18 cellular contexts compared by ENCODE assay signal in genomic region chr9:93672622-93673270, GRCh38.
A peak's percentile ranks its signal among the peaks of the same experiment; 100 is the strongest.
DNase-seq lines count a peak whose midpoint lies in the region; ATAC-seq and TF ChIP-seq lines count a peak whose summit lies in the region.
"Had no signal": no experiment of that assay in that cellular context is flagged by ENCODE, and none has a peak within 500 bp of the region (broad histone marks: within the 10 kb centered on the region; RNA-seq: fewer than 3 reads in every experiment).

No MANE protein-coding gene starts in this region.

- H3K4me3 ChIP-seq in colonic mucosa (no peak overlapping the region), mucosa of descending colon (no peak overlapping the region)
- H3K4me3 ChIP-seq: cardiac muscle cell, GM23248, heart left ventricle, SJCRH30 had no signal

- TF ChIP-seq CTCF in colonic mucosa (IDR thresholded peaks at IDR 0.05) (no peak), mucosa of descending colon (IDR thresholded peaks at IDR 0.05) (no peak)

- no peak overlapping the region for H3K9ac ChIP-seq in colonic mucosa (ENCODE audit: low read depth in 2 of 2, low read length in 2 of 2)
- H3K9ac ChIP-seq: GM23248 had no signal

- ATAC-seq in activated naive CD4-positive, alpha-beta T cell treated with anti-CD3 and anti-CD28 coated beads, Interleukin-2, amount 50 U/mL, for 72 hours: peak; percentile 7 to 30
- ATAC-seq in sciatic nerve: no peak
- no peak for ATAC-seq in GM21737 (IDR thresholded peaks at IDR 0.05; ENCODE audit: unreplicated experiment)
- no peak for ATAC-seq in mucosa of descending colon
- ATAC-seq: activated naive CD8-positive, alpha-beta T cell treated with anti-CD3 and anti-CD28 coated beads, Interleukin-2, amount 50 U/mL, for 24 hours had no signal

- H3K9me3 ChIP-seq in colonic mucosa (no peaks in the 10 kb centered on the region), mucosa of descending colon (no peaks in the 10 kb centered on the region)
- H3K9me3 ChIP-seq: heart left ventricle, SJCRH30 had no signal

- CTCF ChIA-PET in HEK293T (lab: Yijun Ruan, JAX): no interaction called here

- POLR2A ChIA-PET in HEK293T (lab: Yijun Ruan, JAX): no interaction called here

- intact Hi-C loops in colonic mucosa (cut with DNase I): no loop called here
- intact Hi-C loops in sciatic nerve (cut with DNase I): no loop called here
- intact Hi-C loops in mucosa of descending colon (cut with DNase I, micrococcal nuclease): no loop called here

- H3K9me3 Mint-ChIP-seq in activated naive CD4-positive, alpha-beta T cell treated with anti-CD3 and anti-CD28 coated beads, Interleukin-2, amount 50 U/mL, for 72 hours: no peaks in the 10 kb centered on the region
- H3K9me3 Mint-ChIP-seq: activated naive CD8-positive, alpha-beta T cell treated with anti-CD3 and anti-CD28 coated beads, Interleukin-2, amount 50 U/mL, for 24 hours; CD8-positive, alpha-beta memory T cell; T-helper 2 cell treated with Interferon-gamma antibody and Interleukin-4, amounts not matched to agents 5 μg/mL and 100 μg/mL, for 36 hours had no signal

- DNase-seq in activated naive CD4-positive, alpha-beta T cell treated with anti-CD3 and anti-CD28 coated beads, Interleukin-2, amount 50 U/mL, for 72 hours (ENCODE audit: low spot score in 2 of 2): peak in 1 of 2 donors; percentile 25
- DNase-seq in activated naive CD4-positive, alpha-beta T cell treated with anti-CD3 and anti-CD28 coated beads, Interleukin-2, amount 50 U/mL, for 16 hours: no peak
- no peak for DNase-seq in HEK293T (ENCODE audit: extremely low spot score)
- peak; percentile 12 for DNase-seq in colonic mucosa
- DNase-seq in sciatic nerve (ENCODE audit: low spot score): peak; percentile 26
- no peak for DNase-seq in D341Med (ENCODE audit: low spot score)
- DNase-seq in mucosa of descending colon: no peak
- DNase-seq: activated naive CD8-positive, alpha-beta T cell treated with anti-CD3 and anti-CD28 coated beads, Interleukin-2, amount 50 U/mL, for 24 hours; CD8-positive, alpha-beta memory T cell; effector memory CD4-positive, alpha-beta T cell; MM.1S; NCI-H187 treated with DMSO at 0.1 percent for 48 hours had no signal

- H3K36me3 Mint-ChIP-seq in activated naive CD4-positive, alpha-beta T cell treated with anti-CD3 and anti-CD28 coated beads, Interleukin-2, amount 50 U/mL, for 72 hours: peaks cover 0 to 4% of the 10 kb centered on the region in 2 donors

- H3K27ac Mint-ChIP-seq in activated naive CD4-positive, alpha-beta T cell treated with anti-CD3 and anti-CD28 coated beads, Interleukin-2, amount 50 U/mL, for 72 hours: no peak overlapping the region
- H3K27ac Mint-ChIP-seq: activated naive CD8-positive, alpha-beta T cell treated with anti-CD3 and anti-CD28 coated beads, Interleukin-2, amount 50 U/mL, for 24 hours; T-helper 2 cell treated with Interferon-gamma antibody and Interleukin-4, amounts not matched to agents 5 μg/mL and 100 μg/mL, for 36 hours had no signal

- no peak overlapping the region for H3K27ac ChIP-seq in colonic mucosa
- H3K27ac ChIP-seq: cardiac muscle cell, GM23248, SJCRH30 had no signal

- H3K27me3 ChIP-seq in colonic mucosa: no peaks in the 10 kb centered on the region
- H3K27me3 ChIP-seq: cardiac muscle cell, heart left ventricle, SJCRH30 had no signal

- H3K4me1 ChIP-seq in colonic mucosa: no peaks in the 10 kb centered on the region
- no peaks in the 10 kb centered on the region for H3K4me1 ChIP-seq in mucosa of descending colon (ENCODE audit: low read depth)
- H3K4me1 ChIP-seq: SJCRH30 had no signal

- no peaks in the 10 kb centered on the region for H3K36me3 ChIP-seq in colonic mucosa
- H3K36me3 ChIP-seq in mucosa of descending colon (ENCODE audit: low read depth): no peaks in the 10 kb centered on the region
- H3K36me3 ChIP-seq: SJCRH30 had no signal

TF ChIP-seq in HEK293T, 16 proteins besides CTCF, POLR2A, EP300 and RAD21:
- TF ChIP-seq SUZ12 (IDR thresholded peaks at IDR 0.05): no peak
- TF ChIP-seq CTBP1 (IDR thresholded peaks at IDR 0.05; ENCODE audit: borderline replicate concordance): peak; percentile 68; the same call in 1 of the 2 replicates
- TF ChIP-seq LEF1 (IDR thresholded peaks at IDR 0.05; ENCODE audit: borderline replicate concordance): no peak
- no peak for TF ChIP-seq L3MBTL2 (conservative IDR thresholded peaks at IDR 0.05)
- no peak for TF ChIP-seq PKNOX1 (IDR thresholded peaks at IDR 0.05)

Comparison
In these comparisons a context has a peak if more than half of its experiments do, and no peak if none do; other contexts are left out.
1. ATAC-seq: peak in activated naive CD4-positive, alpha-beta T cell treated with anti-CD3 and anti-CD28 coated beads, Interleukin-2, amount 50 U/mL, for 72 hours (2 of 2); none in sciatic nerve (single experiment), GM21737 (single experiment) and mucosa of descending colon (single experiment).
2. DNase-seq: peak in colonic mucosa (single experiment) and sciatic nerve (single experiment); none in activated naive CD4-positive, alpha-beta T cell treated with anti-CD3 and anti-CD28 coated beads, Interleukin-2, amount 50 U/mL, for 16 hours (single experiment), HEK293T (single experiment), D341Med (single experiment) and mucosa of descending colon (0 of 3).